In the genomic region with DNA sequence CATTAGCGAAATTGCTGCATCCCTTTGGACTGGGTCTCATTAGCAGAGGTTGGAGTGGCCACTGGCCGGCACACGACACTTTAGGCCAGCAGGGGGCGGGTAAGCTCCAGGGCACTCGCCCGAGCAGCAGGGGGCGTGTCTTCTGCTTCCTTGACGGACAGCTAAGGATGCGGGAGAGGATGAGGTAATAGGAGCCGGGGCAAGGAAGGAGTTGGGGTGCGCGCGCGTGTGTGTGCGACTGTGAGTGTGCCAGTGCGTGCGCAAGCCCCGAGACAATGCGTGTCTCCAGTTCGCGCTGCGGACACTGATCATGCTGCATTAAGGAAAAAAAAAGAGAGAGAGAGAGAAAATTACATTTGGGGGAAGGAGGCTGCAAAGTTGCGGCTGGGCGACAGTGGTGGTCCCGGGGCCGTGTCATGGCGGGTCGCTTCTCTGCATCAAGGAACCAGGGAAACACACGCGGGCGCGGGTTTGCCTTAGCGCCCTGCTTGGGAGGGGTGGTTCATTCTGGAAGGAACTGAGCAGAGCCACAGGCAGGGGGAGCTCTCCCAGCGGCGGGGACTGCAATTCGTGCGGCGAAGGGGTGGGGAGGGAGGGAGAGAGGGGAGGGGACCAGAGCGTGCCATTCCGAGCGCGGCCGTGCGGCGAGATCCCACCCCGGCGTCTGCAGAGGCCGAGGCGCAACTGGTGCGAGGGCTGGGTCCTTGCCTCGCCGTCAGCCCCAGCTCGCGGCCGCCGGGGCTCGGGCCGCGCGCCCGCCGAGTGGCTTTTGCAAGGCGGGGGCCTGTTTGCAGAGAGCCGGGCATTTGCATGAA, we compare ENCODE assay signal across 1 cellular context.
TF ChIP-seq lines count a peak whose summit lies in the region.

A gene (plus strand): TSS at position 625 of the 815 bp plus-strand sequence. CDS start 464 bp downstream, outside the sequence.

TF ChIP-seq in HepG2, 621 proteins besides CTCF, POLR2A, EP300 and RAD21 (continued from another document and continues in another):
- TF ChIP-seq, protein P1, sequence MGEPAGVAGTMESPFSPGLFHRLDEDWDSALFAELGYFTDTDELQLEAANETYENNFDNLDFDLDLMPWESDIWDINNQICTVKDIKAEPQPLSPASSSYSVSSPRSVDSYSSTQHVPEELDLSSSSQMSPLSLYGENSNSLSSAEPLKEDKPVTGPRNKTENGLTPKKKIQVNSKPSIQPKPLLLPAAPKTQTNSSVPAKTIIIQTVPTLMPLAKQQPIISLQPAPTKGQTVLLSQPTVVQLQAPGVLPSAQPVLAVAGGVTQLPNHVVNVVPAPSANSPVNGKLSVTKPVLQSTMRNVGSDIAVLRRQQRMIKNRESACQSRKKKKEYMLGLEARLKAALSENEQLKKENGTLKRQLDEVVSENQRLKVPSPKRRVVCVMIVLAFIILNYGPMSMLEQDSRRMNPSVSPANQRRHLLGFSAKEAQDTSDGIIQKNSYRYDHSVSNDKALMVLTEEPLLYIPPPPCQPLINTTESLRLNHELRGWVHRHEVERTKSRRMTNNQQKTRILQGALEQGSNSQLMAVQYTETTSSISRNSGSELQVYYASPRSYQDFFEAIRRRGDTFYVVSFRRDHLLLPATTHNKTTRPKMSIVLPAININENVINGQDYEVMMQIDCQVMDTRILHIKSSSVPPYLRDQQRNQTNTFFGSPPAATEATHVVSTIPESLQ (CRISPR knock-in tag; conservative IDR thresholded peaks at IDR 0.05): no peak
- TF ChIP-seq, protein P2, sequence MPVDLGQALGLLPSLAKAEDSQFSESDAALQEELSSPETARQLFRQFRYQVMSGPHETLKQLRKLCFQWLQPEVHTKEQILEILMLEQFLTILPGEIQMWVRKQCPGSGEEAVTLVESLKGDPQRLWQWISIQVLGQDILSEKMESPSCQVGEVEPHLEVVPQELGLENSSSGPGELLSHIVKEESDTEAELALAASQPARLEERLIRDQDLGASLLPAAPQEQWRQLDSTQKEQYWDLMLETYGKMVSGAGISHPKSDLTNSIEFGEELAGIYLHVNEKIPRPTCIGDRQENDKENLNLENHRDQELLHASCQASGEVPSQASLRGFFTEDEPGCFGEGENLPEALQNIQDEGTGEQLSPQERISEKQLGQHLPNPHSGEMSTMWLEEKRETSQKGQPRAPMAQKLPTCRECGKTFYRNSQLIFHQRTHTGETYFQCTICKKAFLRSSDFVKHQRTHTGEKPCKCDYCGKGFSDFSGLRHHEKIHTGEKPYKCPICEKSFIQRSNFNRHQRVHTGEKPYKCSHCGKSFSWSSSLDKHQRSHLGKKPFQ (CRISPR knock-in tag; IDR thresholded peaks at IDR 0.05; ENCODE audit: insufficient replicate concordance): peak; percentile 31
- TF ChIP-seq, protein P3, sequence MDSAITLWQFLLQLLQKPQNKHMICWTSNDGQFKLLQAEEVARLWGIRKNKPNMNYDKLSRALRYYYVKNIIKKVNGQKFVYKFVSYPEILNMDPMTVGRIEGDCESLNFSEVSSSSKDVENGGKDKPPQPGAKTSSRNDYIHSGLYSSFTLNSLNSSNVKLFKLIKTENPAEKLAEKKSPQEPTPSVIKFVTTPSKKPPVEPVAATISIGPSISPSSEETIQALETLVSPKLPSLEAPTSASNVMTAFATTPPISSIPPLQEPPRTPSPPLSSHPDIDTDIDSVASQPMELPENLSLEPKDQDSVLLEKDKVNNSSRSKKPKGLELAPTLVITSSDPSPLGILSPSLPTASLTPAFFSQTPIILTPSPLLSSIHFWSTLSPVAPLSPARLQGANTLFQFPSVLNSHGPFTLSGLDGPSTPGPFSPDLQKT (CRISPR knock-in tag; IDR thresholded peaks at IDR 0.05; ENCODE audit: borderline replicate concordance): no peak
- TF ChIP-seq, protein P4, sequence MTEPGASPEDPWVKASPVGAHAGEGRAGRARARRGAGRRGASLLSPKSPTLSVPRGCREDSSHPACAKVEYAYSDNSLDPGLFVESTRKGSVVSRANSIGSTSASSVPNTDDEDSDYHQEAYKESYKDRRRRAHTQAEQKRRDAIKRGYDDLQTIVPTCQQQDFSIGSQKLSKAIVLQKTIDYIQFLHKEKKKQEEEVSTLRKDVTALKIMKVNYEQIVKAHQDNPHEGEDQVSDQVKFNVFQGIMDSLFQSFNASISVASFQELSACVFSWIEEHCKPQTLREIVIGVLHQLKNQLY (CRISPR knock-in tag; IDR thresholded peaks at IDR 0.05): no peak
- peak; percentile 33; the same call in 1 of the 2 replicates for TF ChIP-seq SIN3A (IDR thresholded peaks at IDR 0.05; ENCODE audit: borderline replicate concordance, low read depth, low read length)
- peak; percentile 72 for TF ChIP-seq MYC (CRISPR knock-in tag; IDR thresholded peaks at IDR 0.05; ENCODE audit: borderline replicate concordance)
- no peak for TF ChIP-seq KAT7 (CRISPR knock-in tag; IDR thresholded peaks at IDR 0.05; ENCODE audit: borderline replicate concordance)
- TF ChIP-seq, protein P5, sequence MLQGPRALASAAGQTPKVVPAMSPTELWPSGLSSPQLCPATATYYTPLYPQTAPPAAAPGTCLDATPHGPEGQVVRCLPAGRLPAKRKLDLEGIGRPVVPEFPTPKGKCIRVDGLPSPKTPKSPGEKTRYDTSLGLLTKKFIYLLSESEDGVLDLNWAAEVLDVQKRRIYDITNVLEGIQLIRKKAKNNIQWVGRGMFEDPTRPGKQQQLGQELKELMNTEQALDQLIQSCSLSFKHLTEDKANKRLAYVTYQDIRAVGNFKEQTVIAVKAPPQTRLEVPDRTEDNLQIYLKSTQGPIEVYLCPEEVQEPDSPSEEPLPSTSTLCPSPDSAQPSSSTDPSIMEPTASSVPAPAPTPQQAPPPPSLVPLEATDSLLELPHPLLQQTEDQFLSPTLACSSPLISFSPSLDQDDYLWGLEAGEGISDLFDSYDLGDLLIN (CRISPR knock-in tag; IDR thresholded peaks at IDR 0.05; ENCODE audit: borderline replicate concordance): no peak
- TF ChIP-seq, protein P6, sequence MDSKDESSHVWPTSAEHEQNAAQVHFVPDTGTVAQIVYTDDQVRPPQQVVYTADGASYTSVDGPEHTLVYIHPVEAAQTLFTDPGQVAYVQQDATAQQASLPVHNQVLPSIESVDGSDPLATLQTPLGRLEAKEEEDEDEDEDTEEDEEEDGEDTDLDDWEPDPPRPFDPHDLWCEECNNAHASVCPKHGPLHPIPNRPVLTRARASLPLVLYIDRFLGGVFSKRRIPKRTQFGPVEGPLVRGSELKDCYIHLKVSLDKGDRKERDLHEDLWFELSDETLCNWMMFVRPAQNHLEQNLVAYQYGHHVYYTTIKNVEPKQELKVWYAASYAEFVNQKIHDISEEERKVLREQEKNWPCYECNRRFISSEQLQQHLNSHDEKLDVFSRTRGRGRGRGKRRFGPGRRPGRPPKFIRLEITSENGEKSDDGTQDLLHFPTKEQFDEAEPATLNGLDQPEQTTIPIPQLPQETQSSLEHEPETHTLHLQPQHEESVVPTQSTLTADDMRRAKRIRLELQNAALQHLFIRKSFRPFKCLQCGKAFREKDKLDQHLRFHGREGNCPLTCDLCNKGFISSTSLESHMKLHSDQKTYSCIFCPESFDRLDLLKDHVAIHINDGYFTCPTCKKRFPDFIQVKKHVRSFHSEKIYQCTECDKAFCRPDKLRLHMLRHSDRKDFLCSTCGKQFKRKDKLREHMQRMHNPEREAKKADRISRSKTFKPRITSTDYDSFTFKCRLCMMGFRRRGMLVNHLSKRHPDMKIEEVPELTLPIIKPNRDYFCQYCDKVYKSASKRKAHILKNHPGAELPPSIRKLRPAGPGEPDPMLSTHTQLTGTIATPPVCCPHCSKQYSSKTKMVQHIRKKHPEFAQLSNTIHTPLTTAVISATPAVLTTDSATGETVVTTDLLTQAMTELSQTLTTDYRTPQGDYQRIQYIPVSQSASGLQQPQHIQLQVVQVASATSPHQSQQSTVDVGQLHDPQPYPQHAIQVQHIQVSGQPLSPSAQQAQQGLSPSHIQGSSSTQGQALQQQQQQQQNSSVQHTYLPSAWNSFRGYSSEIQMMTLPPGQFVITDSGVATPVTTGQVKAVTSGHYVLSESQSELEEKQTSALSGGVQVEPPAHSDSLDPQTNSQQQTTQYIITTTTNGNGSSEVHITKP (CRISPR knock-in tag; IDR thresholded peaks at IDR 0.05; ENCODE audit: low read depth): no peak
- TF ChIP-seq, protein P7, sequence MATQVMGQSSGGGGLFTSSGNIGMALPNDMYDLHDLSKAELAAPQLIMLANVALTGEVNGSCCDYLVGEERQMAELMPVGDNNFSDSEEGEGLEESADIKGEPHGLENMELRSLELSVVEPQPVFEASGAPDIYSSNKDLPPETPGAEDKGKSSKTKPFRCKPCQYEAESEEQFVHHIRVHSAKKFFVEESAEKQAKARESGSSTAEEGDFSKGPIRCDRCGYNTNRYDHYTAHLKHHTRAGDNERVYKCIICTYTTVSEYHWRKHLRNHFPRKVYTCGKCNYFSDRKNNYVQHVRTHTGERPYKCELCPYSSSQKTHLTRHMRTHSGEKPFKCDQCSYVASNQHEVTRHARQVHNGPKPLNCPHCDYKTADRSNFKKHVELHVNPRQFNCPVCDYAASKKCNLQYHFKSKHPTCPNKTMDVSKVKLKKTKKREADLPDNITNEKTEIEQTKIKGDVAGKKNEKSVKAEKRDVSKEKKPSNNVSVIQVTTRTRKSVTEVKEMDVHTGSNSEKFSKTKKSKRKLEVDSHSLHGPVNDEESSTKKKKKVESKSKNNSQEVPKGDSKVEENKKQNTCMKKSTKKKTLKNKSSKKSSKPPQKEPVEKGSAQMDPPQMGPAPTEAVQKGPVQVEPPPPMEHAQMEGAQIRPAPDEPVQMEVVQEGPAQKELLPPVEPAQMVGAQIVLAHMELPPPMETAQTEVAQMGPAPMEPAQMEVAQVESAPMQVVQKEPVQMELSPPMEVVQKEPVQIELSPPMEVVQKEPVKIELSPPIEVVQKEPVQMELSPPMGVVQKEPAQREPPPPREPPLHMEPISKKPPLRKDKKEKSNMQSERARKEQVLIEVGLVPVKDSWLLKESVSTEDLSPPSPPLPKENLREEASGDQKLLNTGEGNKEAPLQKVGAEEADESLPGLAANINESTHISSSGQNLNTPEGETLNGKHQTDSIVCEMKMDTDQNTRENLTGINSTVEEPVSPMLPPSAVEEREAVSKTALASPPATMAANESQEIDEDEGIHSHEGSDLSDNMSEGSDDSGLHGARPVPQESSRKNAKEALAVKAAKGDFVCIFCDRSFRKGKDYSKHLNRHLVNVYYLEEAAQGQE (IDR thresholded peaks at IDR 0.05; ENCODE audit: borderline replicate concordance in 1 of 2, low read depth in 1 of 2, low read length in 2 of 2): no peak
- no peak; the same call in 1 of the 2 replicates for TF ChIP-seq ZNF12 (CRISPR knock-in tag; IDR thresholded peaks at IDR 0.05)
- TF ChIP-seq, protein P8, sequence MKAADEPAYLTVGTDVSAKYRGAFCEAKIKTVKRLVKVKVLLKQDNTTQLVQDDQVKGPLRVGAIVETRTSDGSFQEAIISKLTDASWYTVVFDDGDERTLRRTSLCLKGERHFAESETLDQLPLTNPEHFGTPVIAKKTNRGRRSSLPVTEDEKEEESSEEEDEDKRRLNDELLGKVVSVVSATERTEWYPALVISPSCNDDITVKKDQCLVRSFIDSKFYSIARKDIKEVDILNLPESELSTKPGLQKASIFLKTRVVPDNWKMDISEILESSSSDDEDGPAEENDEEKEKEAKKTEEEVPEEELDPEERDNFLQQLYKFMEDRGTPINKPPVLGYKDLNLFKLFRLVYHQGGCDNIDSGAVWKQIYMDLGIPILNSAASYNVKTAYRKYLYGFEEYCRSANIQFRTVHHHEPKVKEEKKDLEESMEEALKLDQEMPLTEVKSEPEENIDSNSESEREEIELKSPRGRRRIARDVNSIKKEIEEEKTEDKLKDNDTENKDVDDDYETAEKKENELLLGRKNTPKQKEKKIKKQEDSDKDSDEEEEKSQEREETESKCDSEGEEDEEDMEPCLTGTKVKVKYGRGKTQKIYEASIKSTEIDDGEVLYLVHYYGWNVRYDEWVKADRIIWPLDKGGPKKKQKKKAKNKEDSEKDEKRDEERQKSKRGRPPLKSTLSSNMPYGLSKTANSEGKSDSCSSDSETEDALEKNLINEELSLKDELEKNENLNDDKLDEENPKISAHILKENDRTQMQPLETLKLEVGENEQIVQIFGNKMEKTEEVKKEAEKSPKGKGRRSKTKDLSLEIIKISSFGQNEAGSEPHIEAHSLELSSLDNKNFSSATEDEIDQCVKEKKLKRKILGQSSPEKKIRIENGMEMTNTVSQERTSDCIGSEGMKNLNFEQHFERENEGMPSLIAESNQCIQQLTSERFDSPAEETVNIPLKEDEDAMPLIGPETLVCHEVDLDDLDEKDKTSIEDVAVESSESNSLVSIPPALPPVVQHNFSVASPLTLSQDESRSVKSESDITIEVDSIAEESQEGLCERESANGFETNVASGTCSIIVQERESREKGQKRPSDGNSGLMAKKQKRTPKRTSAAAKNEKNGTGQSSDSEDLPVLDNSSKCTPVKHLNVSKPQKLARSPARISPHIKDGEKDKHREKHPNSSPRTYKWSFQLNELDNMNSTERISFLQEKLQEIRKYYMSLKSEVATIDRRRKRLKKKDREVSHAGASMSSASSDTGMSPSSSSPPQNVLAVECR (CRISPR knock-in tag; IDR thresholded peaks at IDR 0.05; ENCODE audit: borderline replicate concordance): peak; percentile 58; the same call in 1 of the 2 replicates
- TF ChIP-seq REL (CRISPR knock-in tag; conservative IDR thresholded peaks at IDR 0.05): no peak
- no peak for TF ChIP-seq REXO4 (CRISPR knock-in tag; IDR thresholded peaks at IDR 0.05; ENCODE audit: borderline replicate concordance)
- TF ChIP-seq, protein P9, sequence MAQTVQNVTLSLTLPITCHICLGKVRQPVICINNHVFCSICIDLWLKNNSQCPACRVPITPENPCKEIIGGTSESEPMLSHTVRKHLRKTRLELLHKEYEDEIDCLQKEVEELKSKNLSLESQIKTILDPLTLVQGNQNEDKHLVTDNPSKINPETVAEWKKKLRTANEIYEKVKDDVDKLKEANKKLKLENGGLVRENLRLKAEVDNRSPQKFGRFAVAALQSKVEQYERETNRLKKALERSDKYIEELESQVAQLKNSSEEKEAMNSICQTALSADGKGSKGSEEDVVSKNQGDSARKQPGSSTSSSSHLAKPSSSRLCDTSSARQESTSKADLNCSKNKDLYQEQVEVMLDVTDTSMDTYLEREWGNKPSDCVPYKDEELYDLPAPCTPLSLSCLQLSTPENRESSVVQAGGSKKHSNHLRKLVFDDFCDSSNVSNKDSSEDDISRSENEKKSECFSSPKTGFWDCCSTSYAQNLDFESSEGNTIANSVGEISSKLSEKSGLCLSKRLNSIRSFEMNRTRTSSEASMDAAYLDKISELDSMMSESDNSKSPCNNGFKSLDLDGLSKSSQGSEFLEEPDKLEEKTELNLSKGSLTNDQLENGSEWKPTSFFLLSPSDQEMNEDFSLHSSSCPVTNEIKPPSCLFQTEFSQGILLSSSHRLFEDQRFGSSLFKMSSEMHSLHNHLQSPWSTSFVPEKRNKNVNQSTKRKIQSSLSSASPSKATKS (CRISPR knock-in tag; IDR thresholded peaks at IDR 0.05): no peak
- TF ChIP-seq TSC22D2 (CRISPR knock-in tag; IDR thresholded peaks at IDR 0.05; ENCODE audit: borderline replicate concordance): no peak
- TF ChIP-seq MIXL1 (CRISPR knock-in tag; IDR thresholded peaks at IDR 0.05): no peak; the same call in 1 of the 2 replicates
- TF ChIP-seq ZNF317 (CRISPR knock-in tag; IDR thresholded peaks at IDR 0.05): no peak
- no peak for TF ChIP-seq HHEX (CRISPR knock-in tag; IDR thresholded peaks at IDR 0.05)
- 0 out of 2 replicates have a peak, but pooled peaks have one; percentile 42 for TF ChIP-seq SMAD3 (CRISPR knock-in tag; IDR thresholded peaks at IDR 0.05)
- no peak for TF ChIP-seq MLLT10 (CRISPR knock-in tag; IDR thresholded peaks at IDR 0.05)
- no peak for TF ChIP-seq DPF2 (CRISPR knock-in tag; IDR thresholded peaks at IDR 0.05; ENCODE audit: borderline replicate concordance, low read depth)
- no peak for TF ChIP-seq SYNCRIP (IDR thresholded peaks at IDR 0.05; ENCODE audit: insufficient read depth, low read depth, low read length)
- no peak; a peak in 1 of 4 replicates for TF ChIP-seq KLF16 (CRISPR knock-in tag; IDR thresholded peaks at IDR 0.05)
- no peak for TF ChIP-seq RFXANK (CRISPR knock-in tag; IDR thresholded peaks at IDR 0.05)
